ENCODE assay signal across 1 cellular context in the genomic region with DNA sequence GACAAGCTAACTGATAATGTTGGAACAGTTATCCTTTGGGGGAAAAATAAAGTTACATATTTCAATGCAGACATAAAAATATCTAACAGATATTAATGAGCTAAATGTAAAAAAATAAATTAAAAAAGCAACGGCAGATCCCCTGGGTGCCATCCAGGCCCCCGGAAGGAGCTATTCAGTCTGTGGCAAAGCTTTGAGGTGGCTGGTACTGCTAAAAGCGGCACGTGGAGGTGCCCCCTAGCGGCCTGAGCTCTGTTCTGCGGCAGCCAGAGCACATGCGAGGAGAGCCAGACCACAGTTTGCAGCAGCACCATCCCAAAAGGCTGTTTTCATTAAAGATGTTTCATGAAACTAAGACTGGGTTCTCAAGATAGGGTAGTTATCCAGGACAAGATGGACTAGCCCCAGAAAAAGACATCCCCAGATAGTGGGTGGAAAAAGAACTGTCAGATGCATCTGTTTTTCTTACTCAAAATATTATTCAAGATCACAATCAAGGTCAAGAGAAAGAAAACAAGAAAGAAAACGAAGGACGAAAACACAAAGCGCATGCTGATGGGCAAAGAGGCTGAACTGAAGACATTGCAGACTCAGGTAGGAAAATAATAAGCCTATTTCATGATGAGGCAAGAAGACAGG.
TF ChIP-seq lines count a peak whose summit lies in the region.

No MANE protein-coding gene starts in this region.

TF ChIP-seq in K562, 482 proteins besides CTCF, POLR2A, EP300 and RAD21 (continued from another document and continues in another):
- TF ChIP-seq, protein P1, sequence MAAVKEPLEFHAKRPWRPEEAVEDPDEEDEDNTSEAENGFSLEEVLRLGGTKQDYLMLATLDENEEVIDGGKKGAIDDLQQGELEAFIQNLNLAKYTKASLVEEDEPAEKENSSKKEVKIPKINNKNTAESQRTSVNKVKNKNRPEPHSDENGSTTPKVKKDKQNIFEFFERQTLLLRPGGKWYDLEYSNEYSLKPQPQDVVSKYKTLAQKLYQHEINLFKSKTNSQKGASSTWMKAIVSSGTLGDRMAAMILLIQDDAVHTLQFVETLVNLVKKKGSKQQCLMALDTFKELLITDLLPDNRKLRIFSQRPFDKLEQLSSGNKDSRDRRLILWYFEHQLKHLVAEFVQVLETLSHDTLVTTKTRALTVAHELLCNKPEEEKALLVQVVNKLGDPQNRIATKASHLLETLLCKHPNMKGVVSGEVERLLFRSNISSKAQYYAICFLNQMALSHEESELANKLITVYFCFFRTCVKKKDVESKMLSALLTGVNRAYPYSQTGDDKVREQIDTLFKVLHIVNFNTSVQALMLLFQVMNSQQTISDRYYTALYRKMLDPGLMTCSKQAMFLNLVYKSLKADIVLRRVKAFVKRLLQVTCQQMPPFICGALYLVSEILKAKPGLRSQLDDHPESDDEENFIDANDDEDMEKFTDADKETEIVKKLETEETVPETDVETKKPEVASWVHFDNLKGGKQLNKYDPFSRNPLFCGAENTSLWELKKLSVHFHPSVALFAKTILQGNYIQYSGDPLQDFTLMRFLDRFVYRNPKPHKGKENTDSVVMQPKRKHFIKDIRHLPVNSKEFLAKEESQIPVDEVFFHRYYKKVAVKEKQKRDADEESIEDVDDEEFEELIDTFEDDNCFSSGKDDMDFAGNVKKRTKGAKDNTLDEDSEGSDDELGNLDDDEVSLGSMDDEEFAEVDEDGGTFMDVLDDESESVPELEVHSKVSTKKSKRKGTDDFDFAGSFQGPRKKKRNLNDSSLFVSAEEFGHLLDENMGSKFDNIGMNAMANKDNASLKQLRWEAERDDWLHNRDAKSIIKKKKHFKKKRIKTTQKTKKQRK (IDR thresholded peaks at IDR 0.05; ENCODE audit: borderline replicate concordance, low read depth, low read length) = no peak
- TF ChIP-seq ETV5 (CRISPR knock-in tag; IDR thresholded peaks at IDR 0.05; ENCODE audit: low read depth) = peak; percentile 63; the same call in 1 of the 2 replicates
- TF ChIP-seq HLTF (IDR thresholded peaks at IDR 0.05) = no peak
- TF ChIP-seq ZNF224 (CRISPR knock-in tag; IDR thresholded peaks at IDR 0.05) = no peak
- TF ChIP-seq FOS (IDR thresholded peaks at IDR 0.05; ENCODE audit: extremely low read depth, insufficient read length) = no peak
- TF ChIP-seq ZNF717 (CRISPR knock-in tag; IDR thresholded peaks at IDR 0.05) = no peak
- no peak for TF ChIP-seq NCOA2 (IDR thresholded peaks at IDR 0.05; ENCODE audit: partially characterized antibody in 2 of 2)
- TF ChIP-seq, protein P2, sequence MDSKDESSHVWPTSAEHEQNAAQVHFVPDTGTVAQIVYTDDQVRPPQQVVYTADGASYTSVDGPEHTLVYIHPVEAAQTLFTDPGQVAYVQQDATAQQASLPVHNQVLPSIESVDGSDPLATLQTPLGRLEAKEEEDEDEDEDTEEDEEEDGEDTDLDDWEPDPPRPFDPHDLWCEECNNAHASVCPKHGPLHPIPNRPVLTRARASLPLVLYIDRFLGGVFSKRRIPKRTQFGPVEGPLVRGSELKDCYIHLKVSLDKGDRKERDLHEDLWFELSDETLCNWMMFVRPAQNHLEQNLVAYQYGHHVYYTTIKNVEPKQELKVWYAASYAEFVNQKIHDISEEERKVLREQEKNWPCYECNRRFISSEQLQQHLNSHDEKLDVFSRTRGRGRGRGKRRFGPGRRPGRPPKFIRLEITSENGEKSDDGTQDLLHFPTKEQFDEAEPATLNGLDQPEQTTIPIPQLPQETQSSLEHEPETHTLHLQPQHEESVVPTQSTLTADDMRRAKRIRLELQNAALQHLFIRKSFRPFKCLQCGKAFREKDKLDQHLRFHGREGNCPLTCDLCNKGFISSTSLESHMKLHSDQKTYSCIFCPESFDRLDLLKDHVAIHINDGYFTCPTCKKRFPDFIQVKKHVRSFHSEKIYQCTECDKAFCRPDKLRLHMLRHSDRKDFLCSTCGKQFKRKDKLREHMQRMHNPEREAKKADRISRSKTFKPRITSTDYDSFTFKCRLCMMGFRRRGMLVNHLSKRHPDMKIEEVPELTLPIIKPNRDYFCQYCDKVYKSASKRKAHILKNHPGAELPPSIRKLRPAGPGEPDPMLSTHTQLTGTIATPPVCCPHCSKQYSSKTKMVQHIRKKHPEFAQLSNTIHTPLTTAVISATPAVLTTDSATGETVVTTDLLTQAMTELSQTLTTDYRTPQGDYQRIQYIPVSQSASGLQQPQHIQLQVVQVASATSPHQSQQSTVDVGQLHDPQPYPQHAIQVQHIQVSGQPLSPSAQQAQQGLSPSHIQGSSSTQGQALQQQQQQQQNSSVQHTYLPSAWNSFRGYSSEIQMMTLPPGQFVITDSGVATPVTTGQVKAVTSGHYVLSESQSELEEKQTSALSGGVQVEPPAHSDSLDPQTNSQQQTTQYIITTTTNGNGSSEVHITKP (IDR thresholded peaks at IDR 0.05; ENCODE audit: partially characterized antibody) = no peak
- TF ChIP-seq YY1 (IDR thresholded peaks at IDR 0.05; ENCODE audit: borderline replicate concordance in 1 of 3, control insufficient read depth in 1 of 3, extremely low read depth in 1 of 3, insufficient read depth in 3 of 3, insufficient read length in 1 of 3, insufficient replicate concordance in 2 of 3, low read depth in 1 of 3, low read length in 2 of 3) = peak in 1 of 3 experiments; percentile 15
- TF ChIP-seq BHLHE40 (IDR thresholded peaks at IDR 0.05; ENCODE audit: low read length) = peak; percentile 87
- TF ChIP-seq, protein P3, sequence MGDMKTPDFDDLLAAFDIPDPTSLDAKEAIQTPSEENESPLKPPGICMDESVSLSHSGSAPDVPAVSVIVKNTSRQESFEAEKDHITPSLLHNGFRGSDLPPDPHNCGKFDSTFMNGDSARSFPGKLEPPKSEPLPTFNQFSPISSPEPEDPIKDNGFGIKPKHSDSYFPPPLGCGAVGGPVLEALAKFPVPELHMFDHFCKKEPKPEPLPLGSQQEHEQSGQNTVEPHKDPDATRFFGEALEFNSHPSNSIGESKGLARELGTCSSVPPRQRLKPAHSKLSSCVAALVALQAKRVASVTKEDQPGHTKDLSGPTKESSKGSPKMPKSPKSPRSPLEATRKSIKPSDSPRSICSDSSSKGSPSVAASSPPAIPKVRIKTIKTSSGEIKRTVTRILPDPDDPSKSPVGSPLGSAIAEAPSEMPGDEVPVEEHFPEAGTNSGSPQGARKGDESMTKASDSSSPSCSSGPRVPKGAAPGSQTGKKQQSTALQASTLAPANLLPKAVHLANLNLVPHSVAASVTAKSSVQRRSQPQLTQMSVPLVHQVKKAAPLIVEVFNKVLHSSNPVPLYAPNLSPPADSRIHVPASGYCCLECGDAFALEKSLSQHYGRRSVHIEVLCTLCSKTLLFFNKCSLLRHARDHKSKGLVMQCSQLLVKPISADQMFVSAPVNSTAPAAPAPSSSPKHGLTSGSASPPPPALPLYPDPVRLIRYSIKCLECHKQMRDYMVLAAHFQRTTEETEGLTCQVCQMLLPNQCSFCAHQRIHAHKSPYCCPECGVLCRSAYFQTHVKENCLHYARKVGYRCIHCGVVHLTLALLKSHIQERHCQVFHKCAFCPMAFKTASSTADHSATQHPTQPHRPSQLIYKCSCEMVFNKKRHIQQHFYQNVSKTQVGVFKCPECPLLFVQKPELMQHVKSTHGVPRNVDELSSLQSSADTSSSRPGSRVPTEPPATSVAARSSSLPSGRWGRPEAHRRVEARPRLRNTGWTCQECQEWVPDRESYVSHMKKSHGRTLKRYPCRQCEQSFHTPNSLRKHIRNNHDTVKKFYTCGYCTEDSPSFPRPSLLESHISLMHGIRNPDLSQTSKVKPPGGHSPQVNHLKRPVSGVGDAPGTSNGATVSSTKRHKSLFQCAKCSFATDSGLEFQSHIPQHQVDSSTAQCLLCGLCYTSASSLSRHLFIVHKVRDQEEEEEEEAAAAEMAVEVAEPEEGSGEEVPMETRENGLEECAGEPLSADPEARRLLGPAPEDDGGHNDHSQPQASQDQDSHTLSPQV (IDR thresholded peaks at IDR 0.05) = peak; percentile 62; the same call in 1 of the 2 replicates
- no peak for TF ChIP-seq TOE1 (IDR thresholded peaks at IDR 0.05; ENCODE audit: borderline replicate concordance)
- no peak for TF ChIP-seq TOE1 (CRISPR knock-in tag; IDR thresholded peaks at IDR 0.05; ENCODE audit: borderline replicate concordance, low read depth)
- TF ChIP-seq PML (IDR thresholded peaks at IDR 0.05; ENCODE audit: low read length) = 0 out of 2 replicates have a peak, but pooled peaks have one; percentile 30
- no peak for TF ChIP-seq POLR3G (IDR thresholded peaks at IDR 0.05; ENCODE audit: extremely low read depth, insufficient read length, insufficient replicate concordance)
- TF ChIP-seq ZNF77 (CRISPR knock-in tag; IDR thresholded peaks at IDR 0.05) = no peak
- peak; percentile 36; the same call in 1 of the 2 replicates for TF ChIP-seq ETV1 (tag; conservative IDR thresholded peaks at IDR 0.05; ENCODE audit: low read depth)
- TF ChIP-seq DACH1 (IDR thresholded peaks at IDR 0.05; ENCODE audit: partially characterized antibody) = no peak
- TF ChIP-seq, protein P4, sequence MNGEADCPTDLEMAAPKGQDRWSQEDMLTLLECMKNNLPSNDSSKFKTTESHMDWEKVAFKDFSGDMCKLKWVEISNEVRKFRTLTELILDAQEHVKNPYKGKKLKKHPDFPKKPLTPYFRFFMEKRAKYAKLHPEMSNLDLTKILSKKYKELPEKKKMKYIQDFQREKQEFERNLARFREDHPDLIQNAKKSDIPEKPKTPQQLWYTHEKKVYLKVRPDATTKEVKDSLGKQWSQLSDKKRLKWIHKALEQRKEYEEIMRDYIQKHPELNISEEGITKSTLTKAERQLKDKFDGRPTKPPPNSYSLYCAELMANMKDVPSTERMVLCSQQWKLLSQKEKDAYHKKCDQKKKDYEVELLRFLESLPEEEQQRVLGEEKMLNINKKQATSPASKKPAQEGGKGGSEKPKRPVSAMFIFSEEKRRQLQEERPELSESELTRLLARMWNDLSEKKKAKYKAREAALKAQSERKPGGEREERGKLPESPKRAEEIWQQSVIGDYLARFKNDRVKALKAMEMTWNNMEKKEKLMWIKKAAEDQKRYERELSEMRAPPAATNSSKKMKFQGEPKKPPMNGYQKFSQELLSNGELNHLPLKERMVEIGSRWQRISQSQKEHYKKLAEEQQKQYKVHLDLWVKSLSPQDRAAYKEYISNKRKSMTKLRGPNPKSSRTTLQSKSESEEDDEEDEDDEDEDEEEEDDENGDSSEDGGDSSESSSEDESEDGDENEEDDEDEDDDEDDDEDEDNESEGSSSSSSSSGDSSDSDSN (IDR thresholded peaks at IDR 0.05; ENCODE audit: borderline replicate concordance in 1 of 2, low read depth in 2 of 2, low read length in 2 of 2) = no peak
- TF ChIP-seq, protein P5, sequence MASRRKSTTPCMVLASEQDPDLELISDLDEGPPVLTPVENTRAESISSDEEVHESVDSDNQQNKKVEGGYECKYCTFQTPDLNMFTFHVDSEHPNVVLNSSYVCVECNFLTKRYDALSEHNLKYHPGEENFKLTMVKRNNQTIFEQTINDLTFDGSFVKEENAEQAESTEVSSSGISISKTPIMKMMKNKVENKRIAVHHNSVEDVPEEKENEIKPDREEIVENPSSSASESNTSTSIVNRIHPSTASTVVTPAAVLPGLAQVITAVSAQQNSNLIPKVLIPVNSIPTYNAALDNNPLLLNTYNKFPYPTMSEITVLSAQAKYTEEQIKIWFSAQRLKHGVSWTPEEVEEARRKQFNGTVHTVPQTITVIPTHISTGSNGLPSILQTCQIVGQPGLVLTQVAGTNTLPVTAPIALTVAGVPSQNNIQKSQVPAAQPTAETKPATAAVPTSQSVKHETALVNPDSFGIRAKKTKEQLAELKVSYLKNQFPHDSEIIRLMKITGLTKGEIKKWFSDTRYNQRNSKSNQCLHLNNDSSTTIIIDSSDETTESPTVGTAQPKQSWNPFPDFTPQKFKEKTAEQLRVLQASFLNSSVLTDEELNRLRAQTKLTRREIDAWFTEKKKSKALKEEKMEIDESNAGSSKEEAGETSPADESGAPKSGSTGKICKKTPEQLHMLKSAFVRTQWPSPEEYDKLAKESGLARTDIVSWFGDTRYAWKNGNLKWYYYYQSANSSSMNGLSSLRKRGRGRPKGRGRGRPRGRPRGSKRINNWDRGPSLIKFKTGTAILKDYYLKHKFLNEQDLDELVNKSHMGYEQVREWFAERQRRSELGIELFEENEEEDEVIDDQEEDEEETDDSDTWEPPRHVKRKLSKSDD (conservative IDR thresholded peaks at IDR 0.05; ENCODE audit: low read length) = no peak
- no peak for TF ChIP-seq ZNF583 (CRISPR knock-in tag; IDR thresholded peaks at IDR 0.05)
- no peak for TF ChIP-seq KDM5B (IDR thresholded peaks at IDR 0.05; ENCODE audit: insufficient replicate concordance, low read depth, low read length)
- TF ChIP-seq, protein P6, sequence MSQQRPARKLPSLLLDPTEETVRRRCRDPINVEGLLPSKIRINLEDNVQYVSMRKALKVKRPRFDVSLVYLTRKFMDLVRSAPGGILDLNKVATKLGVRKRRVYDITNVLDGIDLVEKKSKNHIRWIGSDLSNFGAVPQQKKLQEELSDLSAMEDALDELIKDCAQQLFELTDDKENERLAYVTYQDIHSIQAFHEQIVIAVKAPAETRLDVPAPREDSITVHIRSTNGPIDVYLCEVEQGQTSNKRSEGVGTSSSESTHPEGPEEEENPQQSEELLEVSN (IDR thresholded peaks at IDR 0.05; ENCODE audit: borderline replicate concordance in 1 of 2, extremely low read depth in 1 of 2, insufficient read depth in 1 of 2, insufficient read length in 1 of 2, low read depth in 1 of 2, low read length in 1 of 2, poor library complexity in 1 of 2, severe bottlenecking in 1 of 2) = peak; percentile 27 to 83
- TF ChIP-seq, protein P7, sequence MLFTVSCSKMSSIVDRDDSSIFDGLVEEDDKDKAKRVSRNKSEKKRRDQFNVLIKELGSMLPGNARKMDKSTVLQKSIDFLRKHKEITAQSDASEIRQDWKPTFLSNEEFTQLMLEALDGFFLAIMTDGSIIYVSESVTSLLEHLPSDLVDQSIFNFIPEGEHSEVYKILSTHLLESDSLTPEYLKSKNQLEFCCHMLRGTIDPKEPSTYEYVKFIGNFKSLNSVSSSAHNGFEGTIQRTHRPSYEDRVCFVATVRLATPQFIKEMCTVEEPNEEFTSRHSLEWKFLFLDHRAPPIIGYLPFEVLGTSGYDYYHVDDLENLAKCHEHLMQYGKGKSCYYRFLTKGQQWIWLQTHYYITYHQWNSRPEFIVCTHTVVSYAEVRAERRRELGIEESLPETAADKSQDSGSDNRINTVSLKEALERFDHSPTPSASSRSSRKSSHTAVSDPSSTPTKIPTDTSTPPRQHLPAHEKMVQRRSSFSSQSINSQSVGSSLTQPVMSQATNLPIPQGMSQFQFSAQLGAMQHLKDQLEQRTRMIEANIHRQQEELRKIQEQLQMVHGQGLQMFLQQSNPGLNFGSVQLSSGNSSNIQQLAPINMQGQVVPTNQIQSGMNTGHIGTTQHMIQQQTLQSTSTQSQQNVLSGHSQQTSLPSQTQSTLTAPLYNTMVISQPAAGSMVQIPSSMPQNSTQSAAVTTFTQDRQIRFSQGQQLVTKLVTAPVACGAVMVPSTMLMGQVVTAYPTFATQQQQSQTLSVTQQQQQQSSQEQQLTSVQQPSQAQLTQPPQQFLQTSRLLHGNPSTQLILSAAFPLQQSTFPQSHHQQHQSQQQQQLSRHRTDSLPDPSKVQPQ (CRISPR knock-in tag; IDR thresholded peaks at IDR 0.05; ENCODE audit: borderline replicate concordance) = no peak
- peak; percentile 45; the same call in 1 of the 2 replicates for TF ChIP-seq JUND (IDR thresholded peaks at IDR 0.05; ENCODE audit: borderline replicate concordance, low read depth, low read length)
- no peak; the same call in 2 of the 3 replicates for TF ChIP-seq JUND (tag; IDR thresholded peaks at IDR 0.05; ENCODE audit: borderline replicate concordance, low read depth, low read length)
